ENCODE assay signal across 14 cellular contexts in genomic region chr1:16615253-16616252, GRCh38. TPM values are rescaled to one million over a fixed set of nuclear protein-coding genes. Genes with fewer than 3 reads are reported as not detected.
A peak's percentile ranks its signal among the peaks of the same experiment; 100 is the strongest.
DNase-seq lines count a peak whose midpoint lies in the region; ATAC-seq and TF ChIP-seq lines count a peak whose summit lies in the region.
"Had no signal": no experiment of that assay in that cellular context is flagged by ENCODE, and none has a peak within 500 bp of the region (broad histone marks: within the 10 kb centered on the region; RNA-seq: fewer than 3 reads in every experiment).

No MANE protein-coding gene starts in this region.

- H3K27ac Mint-ChIP-seq in natural killer cell treated with Interleukin-12 subunit alpha and Interleukin-12 subunit beta and Interleukin-15 and Interleukin-18, amount 100 ng/mL, for 72 hours = no peak overlapping the region
- H3K27ac Mint-ChIP-seq in natural killer cell = no peak overlapping the region

- no peaks in the 10 kb centered on the region for H3K9me2 ChIP-seq in neural cell (ENCODE audit: insufficient read depth, low read length)

- DNase-seq in natural killer cell treated with Interleukin-12 subunit alpha and Interleukin-12 subunit beta and Interleukin-15 and Interleukin-18, amount 100 ng/mL, for 72 hours (ENCODE audit: low spot score) = peak; percentile 50
- DNase-seq in natural killer cell (no peak), body of pancreas (peak in 3 of 4 donors; percentile 3 to 20 (median 10)), NCI-H69 (lab: John Stamatoyannopoulos, UW) (no peak)
- DNase-seq: C1 segment of cervical spinal cord; effector CD8-positive, alpha-beta T cell; foreskin melanocyte; IMR-90; NCI-H1436 treated with DMSO at 0.1 percent for 48 hours; NCI-H446; stimulated activated naive CD8-positive, alpha-beta T cell treated with anti-CD3 and anti-CD28 coated beads, Interleukin-15, Interleukin-2, amounts not matched to agents 100 U/mL and 50 U/mL, for 24 hours had no signal

- no peaks in the 10 kb centered on the region for H4K20me1 ChIP-seq in neural cell (ENCODE audit: insufficient read depth)

- no peak overlapping the region for H3K27ac ChIP-seq in body of pancreas
- no peak overlapping the region for H3K27ac ChIP-seq in neural cell (ENCODE audit: low read length)

- no peaks in the 10 kb centered on the region for H3K4me1 Mint-ChIP-seq in natural killer cell treated with Interleukin-12 subunit alpha and Interleukin-12 subunit beta and Interleukin-15 and Interleukin-18, amount 100 ng/mL, for 72 hours (ENCODE audit: low read depth in 2 of 2)
- no peaks in the 10 kb centered on the region for H3K4me1 Mint-ChIP-seq in natural killer cell

- H3K27me3 Mint-ChIP-seq in natural killer cell treated with Interleukin-12 subunit alpha and Interleukin-12 subunit beta and Interleukin-15 and Interleukin-18, amount 100 ng/mL, for 72 hours = no peaks in the 10 kb centered on the region
- H3K27me3 Mint-ChIP-seq in natural killer cell (ENCODE audit: low read depth in 2 of 2) = no peaks in the 10 kb centered on the region

- H2AFZ ChIP-seq in neural cell (ENCODE audit: low read depth, low read length) = no peak overlapping the region

- H3F3A ChIP-seq in neural cell (ENCODE audit: insufficient read depth, low read length, poor library complexity, severe bottlenecking) = no peaks in the 10 kb centered on the region

- intact Hi-C loops in natural killer cell (cut with micrococcal nuclease) (no loop called here), body of pancreas (cut with DNase I) (no loop called here)

- H3K36me3 ChIP-seq in body of pancreas (replicated peaks in 1 of 2; ENCODE audit: insufficient read depth in 1 of 2, low read depth in 2 of 2) (peaks cover 0 to 4% of the 10 kb centered on the region in 2 donors), neural cell (ENCODE audit: insufficient read depth, low read length) (no peaks in the 10 kb centered on the region)

- peaks cover 19% of the 10 kb centered on the region for H3K4me1 ChIP-seq in body of pancreas

- TF ChIP-seq CTCF in natural killer cell (IDR thresholded peaks at IDR 0.05) (no peak), body of pancreas (IDR thresholded peaks at IDR 0.05) (no peak), neural cell (IDR thresholded peaks at IDR 0.05; ENCODE audit: poor library complexity, severe bottlenecking) (no peak)

- no peak overlapping the region for H3K4me3 ChIP-seq in body of pancreas
- no peak overlapping the region for H3K4me3 ChIP-seq in neural cell (ENCODE audit: low read length)

- 72 to 74% methylated on average over 9 of the region's 9 CpGs for WGBS in body of pancreas, 2 donors

- no peak for ATAC-seq in natural killer cell treated with Interleukin-12 subunit alpha and Interleukin-12 subunit beta and Interleukin-15 and Interleukin-18, amount 100 ng/mL, for 72 hours
- no peak for ATAC-seq in natural killer cell
- no peak for ATAC-seq in body of pancreas
- ATAC-seq in HG03354 (IDR thresholded peaks at IDR 0.05; ENCODE audit: poor library complexity, severe bottlenecking, unreplicated experiment) = no peak
- ATAC-seq in HG03045 (IDR thresholded peaks at IDR 0.05; ENCODE audit: unreplicated experiment) = no peak
- ATAC-seq: stimulated activated naive CD8-positive, alpha-beta T cell treated with anti-CD3 and anti-CD28 coated beads, Interleukin-15, Interleukin-2, amounts not matched to agents 100 U/mL and 50 U/mL, for 24 hours had no signal

- H3K4me3 Mint-ChIP-seq in natural killer cell treated with Interleukin-12 subunit alpha and Interleukin-12 subunit beta and Interleukin-15 and Interleukin-18, amount 100 ng/mL, for 72 hours = no peak overlapping the region
- H3K4me3 Mint-ChIP-seq in natural killer cell = no peak overlapping the region

- no peaks in the 10 kb centered on the region for H3K9me3 Mint-ChIP-seq in natural killer cell treated with Interleukin-12 subunit alpha and Interleukin-12 subunit beta and Interleukin-15 and Interleukin-18, amount 100 ng/mL, for 72 hours
- H3K9me3 Mint-ChIP-seq in natural killer cell = no peaks in the 10 kb centered on the region

- no peak for TF ChIP-seq POLR2A in body of pancreas (IDR thresholded peaks at IDR 0.05)

- H3K9me3 ChIP-seq in body of pancreas (no peaks in the 10 kb centered on the region), neural cell (ENCODE audit: low read length) (no peaks in the 10 kb centered on the region)

- no peak overlapping the region for H3K4me2 ChIP-seq in neural cell (ENCODE audit: low read length)

- H3K9ac ChIP-seq in neural cell (ENCODE audit: low read length) = no peak overlapping the region

- H3K79me2 ChIP-seq in neural cell (replicated peaks; ENCODE audit: insufficient read depth, low read length) = peaks cover 21% of the 10 kb centered on the region

- TF ChIP-seq EP300 in neural cell (conservative IDR thresholded peaks at IDR 0.05; ENCODE audit: poor library complexity, severe bottlenecking) = no peak

- no peaks in the 10 kb centered on the region for H3K36me3 Mint-ChIP-seq in natural killer cell treated with Interleukin-12 subunit alpha and Interleukin-12 subunit beta and Interleukin-15 and Interleukin-18, amount 100 ng/mL, for 72 hours
- no peaks in the 10 kb centered on the region for H3K36me3 Mint-ChIP-seq in natural killer cell

- no peak for TF ChIP-seq RAD21 in neural cell (conservative IDR thresholded peaks at IDR 0.05)

- H3K27me3 ChIP-seq in body of pancreas = no peaks in the 10 kb centered on the region
- H3K27me3 ChIP-seq in neural cell (ENCODE audit: insufficient read depth, low read depth, low read length) = no peaks in the 10 kb centered on the region

TF ChIP-seq in neural cell, 6 proteins besides CTCF, POLR2A, EP300 and RAD21:
- TF ChIP-seq REST (IDR thresholded peaks at IDR 0.05; ENCODE audit: borderline replicate concordance) (no peak), MXI1 (conservative IDR thresholded peaks at IDR 0.05; ENCODE audit: poor library complexity, severe bottlenecking) (peak; percentile 4)

RNA-seq across cellular contexts. Expression of gene NBPF1, which starts 2.2 kb away (rescaled TPM):
- total RNA-seq in natural killer cell treated with Interleukin-12 subunit alpha and Interleukin-12 subunit beta and Interleukin-15 and Interleukin-18, amount 100 ng/mL, for 72 hours = 10 to 100 TPM in 1 of 2 donors, 1 to 10 TPM in 1; 6.3 to 10.0 TPM
- total RNA-seq in natural killer cell (10 to 100 TPM; 18.4 to 26.0 (median 22.8) TPM), body of pancreas (10 to 100 TPM; 22.3 to 41.5 TPM)
- 78.0 and 95.8 TPM in 2 replicates for polyA plus RNA-seq in neural cell
- 188 and 193 TPM in 2 replicates for polyA minus RNA-seq in neural cell

RNA-seq across cellular contexts. Expression of gene RNU1-3, which starts 51.2 kb away (rescaled TPM):
- 1,000 to 10,000 TPM; 1,591 to 3,879 TPM for total RNA-seq in natural killer cell treated with Interleukin-12 subunit alpha and Interleukin-12 subunit beta and Interleukin-15 and Interleukin-18, amount 100 ng/mL, for 72 hours
- 1,000 to 10,000 TPM; 2,937 to 3,261 (median 3,038) TPM for total RNA-seq in natural killer cell
- total RNA-seq in body of pancreas = over 10,000 TPM in 1 of 2 donors, under 1 TPM in 1; under 0.01 to 15,479 TPM
- polyA plus RNA-seq in neural cell = under 0.01 TPM in 1 of 2 replicates, not detected in the other
- polyA minus RNA-seq in neural cell = under 0.01 TPM in 2 replicates
- polyA plus RNA-seq: IMR-90 had no signal

Comparison
In these comparisons a context has a peak if more than half of its experiments do, and no peak if none do; other contexts are left out.
1. DNase-seq: peak in natural killer cell treated with Interleukin-12 subunit alpha and Interleukin-12 subunit beta and Interleukin-15 and Interleukin-18, amount 100 ng/mL, for 72 hours (single experiment) and body of pancreas (3 of 4); none in natural killer cell (single experiment) and NCI-H69 (single experiment).